In genomic region chr1:16163882-16164820, GRCh38 we compare ENCODE assay signal across 1 cellular context.
TF ChIP-seq lines count a peak whose summit lies in the region.

No MANE protein-coding gene starts in this region.

TF ChIP-seq in HEK293, 187 proteins besides CTCF, POLR2A, EP300 and RAD21 (continued from another document and continues in another):
- TF ChIP-seq, protein P1, sequence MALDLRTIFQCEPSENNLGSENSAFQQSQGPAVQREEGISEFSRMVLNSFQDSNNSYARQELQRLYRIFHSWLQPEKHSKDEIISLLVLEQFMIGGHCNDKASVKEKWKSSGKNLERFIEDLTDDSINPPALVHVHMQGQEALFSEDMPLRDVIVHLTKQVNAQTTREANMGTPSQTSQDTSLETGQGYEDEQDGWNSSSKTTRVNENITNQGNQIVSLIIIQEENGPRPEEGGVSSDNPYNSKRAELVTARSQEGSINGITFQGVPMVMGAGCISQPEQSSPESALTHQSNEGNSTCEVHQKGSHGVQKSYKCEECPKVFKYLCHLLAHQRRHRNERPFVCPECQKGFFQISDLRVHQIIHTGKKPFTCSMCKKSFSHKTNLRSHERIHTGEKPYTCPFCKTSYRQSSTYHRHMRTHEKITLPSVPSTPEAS (tag by site-specific recombination; IDR thresholded peaks at IDR 0.05): no peak
- TF ChIP-seq ZNF121 (tag by site-specific recombination; IDR thresholded peaks at IDR 0.05) (no peak), ZNF239 (tag by site-specific recombination; IDR thresholded peaks at IDR 0.05) (peak; percentile 93), ZNF791 (tag by site-specific recombination; IDR thresholded peaks at IDR 0.05) (no peak), ZNF169 (tag by site-specific recombination; IDR thresholded peaks at IDR 0.05) (no peak), ZNF24 (tag by site-specific recombination; IDR thresholded peaks at IDR 0.05) (peak; percentile 89), ZNF626 (tag by site-specific recombination; IDR thresholded peaks at IDR 0.05) (no peak), ZNF133 (tag by site-specific recombination; IDR thresholded peaks at IDR 0.05) (no peak), ZNF184 (tag by site-specific recombination; IDR thresholded peaks at IDR 0.05) (peak; percentile 87), ZNF324 (tag by site-specific recombination; IDR thresholded peaks at IDR 0.05) (0 out of 2 replicates have a peak, but pooled peaks have one; percentile 83), ZBTB48 (tag by site-specific recombination; IDR thresholded peaks at IDR 0.05) (no peak), ZNF266 (tag by site-specific recombination; IDR thresholded peaks at IDR 0.05; ENCODE audit: low read depth) (no peak), ZBTB20 (tag by site-specific recombination; IDR thresholded peaks at IDR 0.05) (peak; percentile 46; the same call in 1 of the 2 replicates), ZNF202 (tag by site-specific recombination; IDR thresholded peaks at IDR 0.05; ENCODE audit: borderline replicate concordance) (no peak), OVOL3 (tag by site-specific recombination; IDR thresholded peaks at IDR 0.05) (peak; percentile 93), ZIC2 (tag by site-specific recombination; IDR thresholded peaks at IDR 0.05) (peak; percentile 79), ZBTB10 (tag by site-specific recombination; IDR thresholded peaks at IDR 0.05) (no peak), ZNF214 (tag by site-specific recombination; IDR thresholded peaks at IDR 0.05; ENCODE audit: borderline replicate concordance) (no peak), ZNF354C (tag by site-specific recombination; IDR thresholded peaks at IDR 0.05; ENCODE audit: borderline replicate concordance, low read depth) (no peak), ZNF621 (tag by site-specific recombination; IDR thresholded peaks at IDR 0.05) (no peak), ZNF768 (tag by site-specific recombination; IDR thresholded peaks at IDR 0.05) (no peak), SP2 (tag by site-specific recombination; IDR thresholded peaks at IDR 0.05) (peak; percentile 70), KLF1 (tag by site-specific recombination; IDR thresholded peaks at IDR 0.05) (peak; percentile 85), ZNF837 (tag by site-specific recombination; IDR thresholded peaks at IDR 0.05) (no peak), ZNF747 (tag by site-specific recombination; IDR thresholded peaks at IDR 0.05) (no peak), ZNF514 (tag by site-specific recombination; IDR thresholded peaks at IDR 0.05) (no peak), ZNF677 (tag by site-specific recombination; IDR thresholded peaks at IDR 0.05) (no peak), KLF10 (tag by site-specific recombination; IDR thresholded peaks at IDR 0.05) (peak; percentile 94), ZNF658 (tag by site-specific recombination; IDR thresholded peaks at IDR 0.05) (no peak), YY2 (tag by site-specific recombination; IDR thresholded peaks at IDR 0.05) (no peak), ZNF596 (tag by site-specific recombination; IDR thresholded peaks at IDR 0.05) (no peak), ZNF776 (tag by site-specific recombination; IDR thresholded peaks at IDR 0.05; ENCODE audit: borderline replicate concordance) (no peak), ZNF155 (tag by site-specific recombination; IDR thresholded peaks at IDR 0.05) (no peak), ZNF433 (tag by site-specific recombination; IDR thresholded peaks at IDR 0.05; ENCODE audit: low read depth) (no peak), ZNF513 (tag by site-specific recombination; IDR thresholded peaks at IDR 0.05) (no peak), ZNF175 (tag by site-specific recombination; IDR thresholded peaks at IDR 0.05) (no peak), ZNF558 (tag by site-specific recombination; IDR thresholded peaks at IDR 0.05) (0 out of 2 replicates have a peak, but pooled peaks have one; percentile 44), SALL2 (tag by site-specific recombination; IDR thresholded peaks at IDR 0.05; ENCODE audit: borderline replicate concordance) (no peak), ZNF785 (tag by site-specific recombination; IDR thresholded peaks at IDR 0.05) (no peak), KLF9 (tag by site-specific recombination; IDR thresholded peaks at IDR 0.05; ENCODE audit: low read depth) (peak; percentile 77), ZNF311 (tag by site-specific recombination; IDR thresholded peaks at IDR 0.05; ENCODE audit: borderline replicate concordance) (no peak), ZNF248 (tag by site-specific recombination; IDR thresholded peaks at IDR 0.05) (no peak), ZNF510 (tag by site-specific recombination; IDR thresholded peaks at IDR 0.05; ENCODE audit: insufficient replicate concordance) (no peak), ZNF544 (tag by site-specific recombination; IDR thresholded peaks at IDR 0.05) (no peak), ZNF394 (tag by site-specific recombination; IDR thresholded peaks at IDR 0.05; ENCODE audit: borderline replicate concordance) (no peak), ZFHX2 (tag by site-specific recombination; conservative IDR thresholded peaks at IDR 0.05) (no peak; the same call in 1 of the 2 replicates)
- TF ChIP-seq, protein P2, sequence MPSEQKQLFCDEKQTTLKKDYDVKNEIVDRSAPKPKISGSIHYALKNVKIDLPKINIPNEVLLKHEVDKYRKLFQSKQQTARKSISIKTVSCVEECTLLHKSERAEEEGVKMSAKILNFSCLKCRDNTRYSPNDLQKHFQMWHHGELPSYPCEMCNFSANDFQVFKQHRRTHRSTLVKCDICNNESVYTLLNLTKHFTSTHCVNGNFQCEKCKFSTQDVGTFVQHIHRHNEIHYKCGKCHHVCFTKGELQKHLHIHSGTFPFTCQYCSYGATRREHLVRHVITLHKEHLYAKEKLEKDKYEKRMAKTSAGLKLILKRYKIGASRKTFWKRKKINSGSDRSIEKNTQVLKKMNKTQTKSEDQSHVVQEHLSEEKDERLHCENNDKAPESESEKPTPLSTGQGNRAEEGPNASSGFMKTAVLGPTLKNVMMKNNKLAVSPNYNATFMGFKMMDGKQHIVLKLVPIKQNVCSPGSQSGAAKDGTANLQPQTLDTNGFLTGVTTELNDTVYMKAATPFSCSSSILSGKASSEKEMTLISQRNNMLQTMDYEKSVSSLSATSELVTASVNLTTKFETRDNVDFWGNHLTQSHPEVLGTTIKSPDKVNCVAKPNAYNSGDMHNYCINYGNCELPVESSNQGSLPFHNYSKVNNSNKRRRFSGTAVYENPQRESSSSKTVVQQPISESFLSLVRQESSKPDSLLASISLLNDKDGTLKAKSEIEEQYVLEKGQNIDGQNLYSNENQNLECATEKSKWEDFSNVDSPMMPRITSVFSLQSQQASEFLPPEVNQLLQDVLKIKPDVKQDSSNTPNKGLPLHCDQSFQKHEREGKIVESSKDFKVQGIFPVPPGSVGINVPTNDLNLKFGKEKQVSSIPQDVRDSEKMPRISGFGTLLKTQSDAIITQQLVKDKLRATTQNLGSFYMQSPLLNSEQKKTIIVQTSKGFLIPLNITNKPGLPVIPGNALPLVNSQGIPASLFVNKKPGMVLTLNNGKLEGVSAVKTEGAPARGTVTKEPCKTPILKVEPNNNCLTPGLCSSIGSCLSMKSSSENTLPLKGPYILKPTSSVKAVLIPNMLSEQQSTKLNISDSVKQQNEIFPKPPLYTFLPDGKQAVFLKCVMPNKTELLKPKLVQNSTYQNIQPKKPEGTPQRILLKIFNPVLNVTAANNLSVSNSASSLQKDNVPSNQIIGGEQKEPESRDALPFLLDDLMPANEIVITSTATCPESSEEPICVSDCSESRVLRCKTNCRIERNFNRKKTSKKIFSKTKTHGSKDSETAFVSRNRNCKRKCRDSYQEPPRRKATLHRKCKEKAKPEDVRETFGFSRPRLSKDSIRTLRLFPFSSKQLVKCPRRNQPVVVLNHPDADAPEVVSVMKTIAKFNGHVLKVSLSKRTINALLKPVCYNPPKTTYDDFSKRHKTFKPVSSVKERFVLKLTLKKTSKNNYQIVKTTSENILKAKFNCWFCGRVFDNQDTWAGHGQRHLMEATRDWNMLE (tag by site-specific recombination; conservative IDR thresholded peaks at IDR 0.05; ENCODE audit: low read depth): no peak
- TF ChIP-seq, protein P3, sequence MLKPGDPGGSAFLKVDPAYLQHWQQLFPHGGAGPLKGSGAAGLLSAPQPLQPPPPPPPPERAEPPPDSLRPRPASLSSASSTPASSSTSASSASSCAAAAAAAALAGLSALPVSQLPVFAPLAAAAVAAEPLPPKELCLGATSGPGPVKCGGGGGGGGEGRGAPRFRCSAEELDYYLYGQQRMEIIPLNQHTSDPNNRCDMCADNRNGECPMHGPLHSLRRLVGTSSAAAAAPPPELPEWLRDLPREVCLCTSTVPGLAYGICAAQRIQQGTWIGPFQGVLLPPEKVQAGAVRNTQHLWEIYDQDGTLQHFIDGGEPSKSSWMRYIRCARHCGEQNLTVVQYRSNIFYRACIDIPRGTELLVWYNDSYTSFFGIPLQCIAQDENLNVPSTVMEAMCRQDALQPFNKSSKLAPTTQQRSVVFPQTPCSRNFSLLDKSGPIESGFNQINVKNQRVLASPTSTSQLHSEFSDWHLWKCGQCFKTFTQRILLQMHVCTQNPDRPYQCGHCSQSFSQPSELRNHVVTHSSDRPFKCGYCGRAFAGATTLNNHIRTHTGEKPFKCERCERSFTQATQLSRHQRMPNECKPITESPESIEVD (tag by site-specific recombination; IDR thresholded peaks at IDR 0.05): no peak; the same call in 1 of the 2 replicates
- TF ChIP-seq, protein P4, sequence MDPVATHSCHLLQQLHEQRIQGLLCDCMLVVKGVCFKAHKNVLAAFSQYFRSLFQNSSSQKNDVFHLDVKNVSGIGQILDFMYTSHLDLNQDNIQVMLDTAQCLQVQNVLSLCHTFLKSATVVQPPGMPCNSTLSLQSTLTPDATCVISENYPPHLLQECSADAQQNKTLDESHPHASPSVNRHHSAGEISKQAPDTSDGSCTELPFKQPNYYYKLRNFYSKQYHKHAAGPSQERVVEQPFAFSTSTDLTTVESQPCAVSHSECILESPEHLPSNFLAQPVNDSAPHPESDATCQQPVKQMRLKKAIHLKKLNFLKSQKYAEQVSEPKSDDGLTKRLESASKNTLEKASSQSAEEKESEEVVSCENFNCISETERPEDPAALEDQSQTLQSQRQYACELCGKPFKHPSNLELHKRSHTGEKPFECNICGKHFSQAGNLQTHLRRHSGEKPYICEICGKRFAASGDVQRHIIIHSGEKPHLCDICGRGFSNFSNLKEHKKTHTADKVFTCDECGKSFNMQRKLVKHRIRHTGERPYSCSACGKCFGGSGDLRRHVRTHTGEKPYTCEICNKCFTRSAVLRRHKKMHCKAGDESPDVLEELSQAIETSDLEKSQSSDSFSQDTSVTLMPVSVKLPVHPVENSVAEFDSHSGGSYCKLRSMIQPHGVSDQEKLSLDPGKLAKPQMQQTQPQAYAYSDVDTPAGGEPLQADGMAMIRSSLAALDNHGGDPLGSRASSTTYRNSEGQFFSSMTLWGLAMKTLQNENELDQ (tag by site-specific recombination; IDR thresholded peaks at IDR 0.05; ENCODE audit: low read depth): no peak
- TF ChIP-seq, protein P5, sequence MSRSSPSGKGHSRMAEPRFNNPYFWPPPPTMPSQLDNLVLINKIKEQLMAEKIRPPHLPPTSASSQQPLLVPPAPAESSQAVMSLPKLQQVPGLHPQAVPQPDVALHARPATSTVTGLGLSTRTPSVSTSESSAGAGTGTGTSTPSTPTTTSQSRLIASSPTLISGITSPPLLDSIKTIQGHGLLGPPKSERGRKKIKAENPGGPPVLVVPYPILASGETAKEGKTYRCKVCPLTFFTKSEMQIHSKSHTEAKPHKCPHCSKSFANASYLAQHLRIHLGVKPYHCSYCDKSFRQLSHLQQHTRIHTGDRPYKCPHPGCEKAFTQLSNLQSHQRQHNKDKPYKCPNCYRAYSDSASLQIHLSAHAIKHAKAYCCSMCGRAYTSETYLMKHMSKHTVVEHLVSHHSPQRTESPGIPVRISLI (tag by site-specific recombination; IDR thresholded peaks at IDR 0.05): no peak
- TF ChIP-seq, protein P6, sequence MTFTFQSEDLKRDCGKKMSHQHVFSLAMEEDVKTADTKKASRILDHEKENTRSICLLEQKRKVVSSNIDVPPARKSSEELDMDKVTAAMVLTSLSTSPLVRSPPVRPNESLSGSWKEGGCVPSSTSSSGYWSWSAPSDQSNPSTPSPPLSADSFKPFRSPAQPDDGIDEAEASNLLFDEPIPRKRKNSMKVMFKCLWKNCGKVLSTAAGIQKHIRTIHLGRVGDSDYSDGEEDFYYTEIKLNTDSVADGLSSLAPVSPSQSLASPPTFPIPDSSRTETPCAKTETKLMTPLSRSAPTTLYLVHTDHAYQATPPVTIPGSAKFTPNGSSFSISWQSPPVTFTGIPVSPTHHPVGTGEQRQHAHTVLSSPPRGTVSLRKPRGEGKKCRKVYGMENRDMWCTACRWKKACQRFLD (tag by site-specific recombination; IDR thresholded peaks at IDR 0.05): no peak
